Comparison of ENCODE assay signal across 15 cellular contexts in the genomic region with DNA sequence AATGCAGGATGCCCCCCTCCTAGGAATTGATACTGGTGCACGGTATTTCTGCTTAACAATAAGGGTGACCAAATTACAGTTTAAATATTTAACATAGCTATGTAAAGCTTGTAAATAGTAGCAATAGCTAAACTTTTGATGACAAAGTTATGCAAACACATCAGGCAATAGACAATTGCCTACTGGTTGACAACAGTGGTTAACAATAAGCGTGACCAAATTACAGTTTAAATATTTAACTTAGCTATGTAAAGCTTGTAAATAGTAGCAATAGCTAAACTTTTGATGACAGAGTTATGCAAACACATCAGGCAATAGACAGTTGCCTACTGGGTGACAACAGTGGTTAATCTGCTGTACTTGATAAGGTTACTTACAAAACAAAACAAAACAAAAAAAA.
"Had no signal": no experiment of that assay in that cellular context is flagged by ENCODE, and none has a peak within 500 bp of the region (broad histone marks: within the 10 kb centered on the region; RNA-seq: fewer than 3 reads in every experiment).

No MANE protein-coding gene starts in this region.

- H3K4me1 Mint-ChIP-seq: activated CD8-positive, alpha-beta memory T cell treated with anti-CD3 and anti-CD28 coated beads, Interleukin-2, amount 10 ng/mL, durations not matched to agents 7 days and 5 days; neural crest cell had no signal

- H3K36me3 ChIP-seq: brain microvascular endothelial cell, pancreas had no signal

- H3K9me3 Mint-ChIP-seq: dendritic cell treated with granulocyte-macrophage colony-stimulating factor and Interleukin-4, amounts not matched to agents 40 ng/mL and 50 ng/mL, for 4 days; neural crest cell had no signal

- H3K4me3 Mint-ChIP-seq: activated CD8-positive, alpha-beta memory T cell treated with anti-CD3 and anti-CD28 coated beads, Interleukin-2, amount 10 ng/mL, durations not matched to agents 7 days and 5 days; activated naive CD8-positive, alpha-beta T cell; activated T-cell treated with anti-CD3 and anti-CD28 coated beads, Interleukin-2, amount 50 U/mL, for 24 hours; dendritic cell treated with granulocyte-macrophage colony-stimulating factor and Interleukin-4, amounts not matched to agents 40 ng/mL and 50 ng/mL, for 4 days; neural crest cell had no signal

- DNase-seq: activated CD4-positive, alpha-beta T cell treated with anti-CD3 and anti-CD28 coated beads, Interleukin-2, amount 50 U/mL, for 48 hours; activated CD4-positive, CD25-positive, alpha-beta regulatory T cell treated with anti-CD3 and anti-CD28 coated beads, Interleukin-2, amount 50 U/mL, for 72 hours; activated CD8-positive, alpha-beta memory T cell treated with anti-CD3 and anti-CD28 coated beads, Interleukin-2, amount 10 ng/mL, durations not matched to agents 7 days and 5 days; activated effector memory CD4-positive, alpha-beta T cell treated with Interleukin-2 at 50 U/mL for 16 hours; activated T-cell treated with anti-CD3 and anti-CD28 coated beads, Interleukin-2, amount 50 U/mL, for 24 hours; brain microvascular endothelial cell; erythroblast; hippocampal formation; kidney glomerular epithelial cell; pancreas; stimulated activated CD4-positive, alpha-beta T cell treated with anti-CD3 and anti-CD28 coated beads, Interleukin-15, amount 100 ng/mL, for 24 hours; stimulated activated CD4-positive, alpha-beta T cell treated with anti-CD3 and anti-CD28 coated beads, Interleukin-4, amount 100 ng/mL, for 4 hours had no signal

- H3K9me3 ChIP-seq: pancreas had no signal

- H3K4me1 ChIP-seq: pancreas had no signal

- H3K36me3 Mint-ChIP-seq: activated CD8-positive, alpha-beta memory T cell treated with anti-CD3 and anti-CD28 coated beads, Interleukin-2, amount 10 ng/mL, durations not matched to agents 7 days and 5 days; activated naive CD8-positive, alpha-beta T cell had no signal

- H3K27me3 Mint-ChIP-seq: activated CD8-positive, alpha-beta memory T cell treated with anti-CD3 and anti-CD28 coated beads, Interleukin-2, amount 10 ng/mL, durations not matched to agents 7 days and 5 days; activated naive CD8-positive, alpha-beta T cell; activated T-cell treated with anti-CD3 and anti-CD28 coated beads, Interleukin-2, amount 50 U/mL, for 24 hours; dendritic cell treated with granulocyte-macrophage colony-stimulating factor and Interleukin-4, amounts not matched to agents 40 ng/mL and 50 ng/mL, for 4 days had no signal

- H3K4me3 ChIP-seq: pancreas had no signal

- H3K27ac ChIP-seq: brain microvascular endothelial cell, pancreas had no signal

- H3K27me3 ChIP-seq: brain microvascular endothelial cell, pancreas had no signal

- ATAC-seq: activated CD8-positive, alpha-beta memory T cell treated with anti-CD3 and anti-CD28 coated beads, Interleukin-2, amount 10 ng/mL, durations not matched to agents 7 days and 5 days; pancreas had no signal

- H3K27ac Mint-ChIP-seq: activated CD8-positive, alpha-beta memory T cell treated with anti-CD3 and anti-CD28 coated beads, Interleukin-2, amount 10 ng/mL, durations not matched to agents 7 days and 5 days; activated naive CD8-positive, alpha-beta T cell; activated T-cell treated with anti-CD3 and anti-CD28 coated beads, Interleukin-2, amount 50 U/mL, for 24 hours; dendritic cell treated with granulocyte-macrophage colony-stimulating factor and Interleukin-4, amounts not matched to agents 40 ng/mL and 50 ng/mL, for 4 days had no signal
